14 cellular contexts compared by ENCODE assay signal in the genomic region with DNA sequence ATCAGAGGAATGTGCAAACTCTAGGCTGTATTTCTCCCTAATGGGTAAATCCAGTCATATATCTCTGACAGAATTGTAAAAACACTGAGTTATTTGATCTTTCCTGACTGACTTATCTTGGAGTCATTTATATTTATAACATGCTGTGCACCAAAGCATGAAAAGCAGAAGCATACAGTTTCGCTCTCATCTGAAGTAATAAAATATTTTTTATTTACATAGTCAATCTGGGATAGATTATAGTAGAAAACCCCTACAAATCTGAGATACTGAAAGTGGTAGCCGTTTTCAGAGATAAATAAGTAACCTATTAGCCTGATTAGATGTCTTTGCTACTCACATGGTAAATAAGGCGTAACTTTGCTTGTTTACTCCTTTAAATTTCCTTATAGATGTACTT. TPM values are rescaled to one million over a fixed set of nuclear protein-coding genes. Genes with fewer than 3 reads are reported as not detected.
DNase-seq lines count a peak whose midpoint lies in the region; ATAC-seq and TF ChIP-seq lines count a peak whose summit lies in the region.
"Had no signal": no experiment of that assay in that cellular context is flagged by ENCODE, and none has a peak within 500 bp of the region (broad histone marks: within the 10 kb centered on the region; RNA-seq: fewer than 3 reads in every experiment).

No MANE protein-coding gene starts in this region.

- peaks cover 23% of the 10 kb centered on the region for H3K4me1 Mint-ChIP-seq in T-helper 2 cell treated with Interferon-gamma antibody and Interleukin-4, amounts not matched to agents 5 μg/mL and 100 μg/mL, for 36 hours (ENCODE audit: low read depth)
- peaks cover 52 to 58% of the 10 kb centered on the region in 2 donors for H3K4me1 Mint-ChIP-seq in natural killer cell

- peaks cover 11% of the 10 kb centered on the region for H3K27me3 Mint-ChIP-seq in T-helper 2 cell treated with Interferon-gamma antibody and Interleukin-4, amounts not matched to agents 5 μg/mL and 100 μg/mL, for 36 hours (ENCODE audit: low read depth)
- H3K27me3 Mint-ChIP-seq in natural killer cell (ENCODE audit: low read depth in 2 of 2), result no peaks in the 10 kb centered on the region
- H3K27me3 Mint-ChIP-seq: activated CD4-positive, alpha-beta T cell treated with anti-CD3 and anti-CD28 coated beads for 36 hours had no signal

- no peaks in the 10 kb centered on the region for H3K27me3 ChIP-seq in prostate gland (replicated peaks; ENCODE audit: insufficient read depth)

- WGBS in prostate gland, result 37% methylated on average over 3 of the region's 3 CpGs

- H3K27ac ChIP-seq in prostate gland, result no peak overlapping the region
- H3K27ac ChIP-seq: coronary artery had no signal

- H3K9me3 ChIP-seq in mucosa of descending colon, result no peaks in the 10 kb centered on the region
- no peaks in the 10 kb centered on the region for H3K9me3 ChIP-seq in prostate gland

- TF ChIP-seq POLR2A in prostate gland (IDR thresholded peaks at IDR 0.05), result no peak

- no peaks in the 10 kb centered on the region for H3K9me3 Mint-ChIP-seq in T-helper 2 cell treated with Interferon-gamma antibody and Interleukin-4, amounts not matched to agents 5 μg/mL and 100 μg/mL, for 36 hours
- H3K9me3 Mint-ChIP-seq in natural killer cell, result no peaks in the 10 kb centered on the region
- H3K9me3 Mint-ChIP-seq: activated naive CD4-positive, alpha-beta T cell treated with anti-CD3 and anti-CD28 coated beads, Interleukin-2, amount 50 U/mL, for 72 hours had no signal

- H3K4me1 ChIP-seq in mucosa of descending colon (ENCODE audit: low read depth) (peaks cover 13% of the 10 kb centered on the region), prostate gland (replicated peaks) (no peaks in the 10 kb centered on the region)

- no peak overlapping the region for H3K27ac Mint-ChIP-seq in T-helper 2 cell treated with Interferon-gamma antibody and Interleukin-4, amounts not matched to agents 5 μg/mL and 100 μg/mL, for 36 hours
- H3K27ac Mint-ChIP-seq in natural killer cell, result no peak overlapping the region
- H3K27ac Mint-ChIP-seq: activated CD4-positive, alpha-beta T cell treated with anti-CD3 and anti-CD28 coated beads for 36 hours; activated naive CD4-positive, alpha-beta T cell treated with anti-CD3 and anti-CD28 coated beads, Interleukin-2, amount 50 U/mL, for 72 hours had no signal

- H3K4me3 Mint-ChIP-seq in T-helper 2 cell treated with Interferon-gamma antibody and Interleukin-4, amounts not matched to agents 5 μg/mL and 100 μg/mL, for 36 hours, result no peak overlapping the region
- no peak overlapping the region for H3K4me3 Mint-ChIP-seq in natural killer cell
- H3K4me3 Mint-ChIP-seq: activated CD4-positive, alpha-beta T cell treated with anti-CD3 and anti-CD28 coated beads for 36 hours had no signal

- no peaks in the 10 kb centered on the region for H3K36me3 Mint-ChIP-seq in T-helper 2 cell treated with Interferon-gamma antibody and Interleukin-4, amounts not matched to agents 5 μg/mL and 100 μg/mL, for 36 hours (ENCODE audit: low read depth)
- no peaks in the 10 kb centered on the region for H3K36me3 Mint-ChIP-seq in natural killer cell
- H3K36me3 Mint-ChIP-seq: activated naive CD4-positive, alpha-beta T cell treated with anti-CD3 and anti-CD28 coated beads, Interleukin-2, amount 50 U/mL, for 72 hours had no signal

- ATAC-seq in GM18520 (IDR thresholded peaks at IDR 0.05; ENCODE audit: unreplicated experiment), result peak; percentile 61
- peak; percentile 56 for ATAC-seq in GM21825 (IDR thresholded peaks at IDR 0.05; ENCODE audit: unreplicated experiment)
- ATAC-seq in HG03442 (IDR thresholded peaks at IDR 0.05; ENCODE audit: unreplicated experiment), result peak; percentile 41
- peak; percentile 21 for ATAC-seq in mucosa of descending colon
- no peak for ATAC-seq in natural killer cell
- ATAC-seq: activated CD4-positive, alpha-beta T cell treated with anti-CD3 and anti-CD28 coated beads for 36 hours; activated naive CD4-positive, alpha-beta T cell treated with anti-CD3 and anti-CD28 coated beads, Interleukin-2, amount 50 U/mL, for 72 hours had no signal

- H3K4me3 ChIP-seq in mucosa of descending colon (no peak overlapping the region), prostate gland (no peak overlapping the region)
- H3K4me3 ChIP-seq: coronary artery had no signal

- intact Hi-C loops in mucosa of descending colon (cut with DNase I, micrococcal nuclease), result no loop called here
- intact Hi-C loops in prostate gland (cut with DNase I), result no loop called here
- intact Hi-C loops in natural killer cell (cut with micrococcal nuclease), result no loop called here

- H3K36me3 ChIP-seq in mucosa of descending colon (ENCODE audit: low read depth) (no peaks in the 10 kb centered on the region), prostate gland (no peaks in the 10 kb centered on the region)

- DNase-seq in mucosa of descending colon (no peak), GDM1 (lab: John Stamatoyannopoulos, UW) (no peak), prostate gland (ENCODE audit: low spot score) (no peak), natural killer cell (no peak)
- no peak for DNase-seq in T-helper 2 cell treated with Interferon-gamma antibody and Interleukin-4, amounts not matched to agents 5 μg/mL and 100 μg/mL, for 36 hours (ENCODE audit: low spot score)
- DNase-seq: activated CD4-positive, alpha-beta T cell treated with anti-CD3 and anti-CD28 coated beads for 36 hours; NCI-H2029; Right ventricle myocardium superior; stimulated activated CD4-positive, alpha-beta T cell treated with anti-CD3 and anti-CD28 coated beads, Interleukin-4, amount 100 ng/mL, for 24 hours had no signal

- TF ChIP-seq CTCF in mucosa of descending colon (IDR thresholded peaks at IDR 0.05), result no peak
- TF ChIP-seq CTCF in prostate gland (IDR thresholded peaks at IDR 0.05), result no peak
- TF ChIP-seq CTCF in natural killer cell (IDR thresholded peaks at IDR 0.05), result no peak

RNA-seq across cellular contexts. Expression of gene LRCH1, which starts 35.0 kb away (rescaled TPM):
- total RNA-seq in mucosa of descending colon (10 to 100 TPM; 13.4 to 44.1 (median 16.1) TPM), prostate gland (10 to 100 TPM; 14.8 to 17.2 TPM), natural killer cell (10 to 100 TPM; 23.7 to 32.2 (median 29.6) TPM)

Comparison
In these comparisons a context has a peak if more than half of its experiments do, and no peak if none do; other contexts are left out.
1. ATAC-seq: peak in GM18520 (single experiment), GM21825 (single experiment), HG03442 (single experiment) and mucosa of descending colon (single experiment); none in natural killer cell (0 of 3).